ENCODE assay signal across 8 cellular contexts in the genomic region with DNA sequence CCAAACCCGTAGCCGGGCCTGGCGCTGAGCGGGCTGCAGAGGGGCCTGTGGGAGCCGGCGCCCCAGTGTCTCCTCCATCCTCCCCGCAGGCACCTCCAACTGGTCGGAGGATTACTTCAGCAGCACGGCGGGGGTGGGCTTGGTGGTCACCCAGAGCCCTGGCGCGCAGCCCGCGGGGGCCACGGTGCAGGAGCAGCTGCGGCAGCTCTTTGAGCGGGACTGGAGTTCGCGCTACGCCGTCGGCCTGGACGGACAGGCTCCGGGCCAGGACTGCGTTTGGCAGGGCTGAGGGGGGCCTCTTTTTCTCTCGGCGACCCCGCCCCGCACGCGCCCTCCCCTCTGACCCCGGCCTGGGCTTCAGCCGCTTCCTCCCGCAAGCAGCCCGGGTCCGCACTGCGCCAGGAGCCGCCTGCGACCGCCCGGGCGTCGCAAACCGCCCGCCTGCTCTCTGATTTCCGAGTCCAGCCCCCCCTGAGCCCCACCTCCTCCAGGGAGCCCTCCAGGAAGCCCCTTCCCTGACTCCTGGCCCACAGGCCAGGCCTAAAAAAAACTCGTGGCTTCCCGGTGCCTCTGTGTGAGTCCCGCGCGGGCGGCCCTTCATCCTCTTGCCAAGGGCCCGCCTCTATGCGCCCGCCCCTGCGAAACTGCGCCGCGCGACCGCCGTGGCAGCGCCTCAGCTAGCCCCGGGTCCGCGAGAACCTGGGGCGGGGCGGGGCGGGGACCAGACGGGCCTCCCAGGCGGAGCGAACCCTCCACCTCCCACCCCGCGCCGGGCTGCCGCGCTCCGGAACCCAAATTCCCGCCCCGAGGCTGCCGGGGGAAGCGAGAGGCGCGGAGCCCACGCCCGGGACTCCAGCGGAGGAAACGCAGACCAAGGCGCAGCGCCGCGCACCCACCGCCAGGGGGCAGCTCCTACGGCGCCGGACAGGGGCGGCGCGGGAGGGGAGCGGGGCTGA. TPM values are rescaled to one million over a fixed set of nuclear protein-coding genes. Genes with fewer than 3 reads are reported as not detected.
DNase-seq lines count a peak whose midpoint lies in the region; ATAC-seq, FAIRE-seq and TF ChIP-seq lines count a peak whose summit lies in the region.

No MANE protein-coding gene starts in this region.

- TF ChIP-seq EP300 in tibial nerve (IDR thresholded peaks at IDR 0.05): peak in 1 of 2 donors; percentile 57

- no peak for TF ChIP-seq POLR2A in tibial nerve (IDR thresholded peaks at IDR 0.05)

- no peaks in the 10 kb centered on the region for H4K20me1 ChIP-seq in Loucy (ENCODE audit: insufficient read depth, low read length, poor library complexity, severe bottlenecking)

- no peaks in the 10 kb centered on the region for H3K36me3 Mint-ChIP-seq in activated naive CD4-positive, alpha-beta T cell treated with anti-CD3 and anti-CD28 coated beads, Interleukin-2, amount 50 U/mL, for 72 hours

- H3K4me2 ChIP-seq in Loucy (ENCODE audit: low read depth, low read length, poor library complexity, severe bottlenecking): peak overlapping the region; percentile 70
- peak overlapping the region; percentile 60 for H3K4me2 ChIP-seq in trophoblast cell (ENCODE audit: low read length)

- peak; percentile 88 to 92 for ATAC-seq in activated naive CD4-positive, alpha-beta T cell treated with anti-CD3 and anti-CD28 coated beads, Interleukin-2, amount 50 U/mL, for 72 hours

- no peak overlapping the region for H3K27ac Mint-ChIP-seq in activated naive CD4-positive, alpha-beta T cell treated with anti-CD3 and anti-CD28 coated beads, Interleukin-2, amount 50 U/mL, for 72 hours

- no peaks in the 10 kb centered on the region for H3F3A ChIP-seq in Loucy (ENCODE audit: low read depth)

- H3K9ac ChIP-seq in Loucy (ENCODE audit: low read depth, low read length, poor library complexity, severe bottlenecking) (peak overlapping the region; percentile 70), trophoblast cell (ENCODE audit: low read length) (no peak overlapping the region)

- no peaks in the 10 kb centered on the region for H3K9me3 Mint-ChIP-seq in activated naive CD4-positive, alpha-beta T cell treated with anti-CD3 and anti-CD28 coated beads, Interleukin-2, amount 50 U/mL, for 72 hours

- H3K79me1 ChIP-seq in trophoblast cell (ENCODE audit: low read length): no peaks in the 10 kb centered on the region

- DNase-seq in 8988T (peak; percentile 99), GM18507 (ENCODE audit: extremely low spot score, insufficient read length, low read depth) (peak; percentile 86), SKM-1 treated with dmso at 0.1 percent for 144 hours (lab: John Stamatoyannopoulos, UW; ENCODE audit: unreplicated experiment) (peak; percentile 5), cardiac muscle cell (ENCODE audit: low read depth in 1 of 2, low spot score in 1 of 2) (peak; percentile 88 to 89), trophoblast cell (peak; percentile 55 to 86), tibial nerve (ENCODE audit: low spot score in 2 of 2) (peak; percentile 66 to 74)
- peak; percentile 77 to 95 for DNase-seq in activated naive CD4-positive, alpha-beta T cell treated with anti-CD3 and anti-CD28 coated beads, Interleukin-2, amount 50 U/mL, for 72 hours (ENCODE audit: low spot score in 2 of 2)

- H3K36me3 ChIP-seq in Loucy (ENCODE audit: insufficient read depth, low read length) (no peaks in the 10 kb centered on the region), cardiac muscle cell (no peaks in the 10 kb centered on the region), trophoblast cell (ENCODE audit: control insufficient read depth in 1 of 2, insufficient read depth in 2 of 2, low read length in 2 of 2) (no peaks in the 10 kb centered on the region), tibial nerve (no peaks in the 10 kb centered on the region)

- H4K12ac ChIP-seq in trophoblast cell (ENCODE audit: low read depth, low read length): peak overlapping the region; percentile 39

- H4K8ac ChIP-seq in trophoblast cell (ENCODE audit: low read depth, low read length): no peak overlapping the region

- no peak overlapping the region for H3K18ac ChIP-seq in trophoblast cell (ENCODE audit: low read length)

- no peak overlapping the region for H2BK120ac ChIP-seq in trophoblast cell (ENCODE audit: insufficient read depth, low read length, poor library complexity)

- peak overlapping the region; percentile 68 for H3K4me3 ChIP-seq in Loucy (ENCODE audit: low read length, poor library complexity, severe bottlenecking)
- peak overlapping the region; percentile 38 for H3K4me3 ChIP-seq in cardiac muscle cell
- H3K4me3 ChIP-seq in trophoblast cell (ENCODE audit: low read depth, low read length): peak overlapping the region; percentile 39
- peak overlapping the region; percentile 45 to 68 (median 62) for H3K4me3 ChIP-seq in tibial nerve

- FAIRE-seq in GM18507 (lab: Jason Lieb, UNC): peak; percentile 64

- H3K4me1 ChIP-seq in Loucy (ENCODE audit: insufficient read depth, low read length, poor library complexity, severe bottlenecking): no peaks in the 10 kb centered on the region
- peaks cover 22% of the 10 kb centered on the region for H3K4me1 ChIP-seq in cardiac muscle cell (ENCODE audit: low read depth)
- peaks cover 0 to 2% of the 10 kb centered on the region in 2 experiments for H3K4me1 ChIP-seq in trophoblast cell (ENCODE audit: control insufficient read depth in 1 of 2, insufficient read depth in 2 of 2, low read length in 2 of 2)
- peaks cover 0 to 28% (median 12%) of the 10 kb centered on the region in 4 donors for H3K4me1 ChIP-seq in tibial nerve

- no peak overlapping the region for H4K91ac ChIP-seq in trophoblast cell (ENCODE audit: low read depth, low read length)

- H3K9me2 ChIP-seq in Loucy (replicated peaks; ENCODE audit: low read depth, low read length): no peaks in the 10 kb centered on the region

- WGBS in trophoblast cell (ENCODE audit: extremely low coverage, insufficient coverage, insufficient read length): no CpG with 5 or more reads among the region's 100 CpGs
- WGBS in tibial nerve, 2 donors: 7 to 10% methylated on average over 9 to 48 of the region's 100 CpGs

- TF ChIP-seq CTCF in Loucy (conservative IDR thresholded peaks at IDR 0.05; ENCODE audit: low read length): peak; percentile 44
- TF ChIP-seq CTCF in cardiac muscle cell (IDR thresholded peaks at IDR 0.05; ENCODE audit: low read depth, low read length): peak; percentile 66
- peak; percentile 74 to 89 (median 84) for TF ChIP-seq CTCF in tibial nerve (IDR thresholded peaks at IDR 0.05)

- H3K9me3 ChIP-seq in Loucy (ENCODE audit: insufficient read depth, low read depth, low read length): no peaks in the 10 kb centered on the region
- no peaks in the 10 kb centered on the region for H3K9me3 ChIP-seq in cardiac muscle cell (ENCODE audit: low read depth)
- H3K9me3 ChIP-seq in trophoblast cell (ENCODE audit: insufficient read depth, low read depth, low read length): peaks cover 13% of the 10 kb centered on the region
- H3K9me3 ChIP-seq in tibial nerve: no peaks in the 10 kb centered on the region

- peak overlapping the region; percentile 92 for H2AFZ ChIP-seq in Loucy (ENCODE audit: low read length)
- peak overlapping the region; percentile 10 for H2AFZ ChIP-seq in trophoblast cell (ENCODE audit: insufficient read depth, low read length, poor library complexity)

- H3K14ac ChIP-seq in trophoblast cell (ENCODE audit: low read length): no peak overlapping the region

- no peak overlapping the region for H2BK12ac ChIP-seq in trophoblast cell (ENCODE audit: low read length)

- H3K79me2 ChIP-seq in Loucy (ENCODE audit: insufficient read depth, low read length) (no peaks in the 10 kb centered on the region), trophoblast cell (ENCODE audit: control insufficient read depth, insufficient read depth, low read length, poor library complexity) (no peaks in the 10 kb centered on the region)

- H3K4ac ChIP-seq in trophoblast cell (ENCODE audit: low read depth, low read length): no peak overlapping the region

- no peaks in the 10 kb centered on the region for H3K27me3 ChIP-seq in Loucy (ENCODE audit: insufficient read depth, low read length, poor library complexity, severe bottlenecking)
- peaks cover 73% of the 10 kb centered on the region for H3K27me3 ChIP-seq in cardiac muscle cell
- peaks cover 48% of the 10 kb centered on the region for H3K27me3 ChIP-seq in trophoblast cell (ENCODE audit: insufficient read depth, low read length)
- no peaks in the 10 kb centered on the region for H3K27me3 ChIP-seq in tibial nerve

- H2BK5ac ChIP-seq in trophoblast cell (ENCODE audit: low read depth, low read length, poor library complexity): no peak overlapping the region

- no peak overlapping the region for H3K23ac ChIP-seq in trophoblast cell (ENCODE audit: low read length)

- no peak overlapping the region for H2AK5ac ChIP-seq in trophoblast cell (ENCODE audit: low read length)

- H3K27ac ChIP-seq in cardiac muscle cell (no peak overlapping the region), trophoblast cell (ENCODE audit: low read depth, low read length) (no peak overlapping the region), tibial nerve (peak overlapping the region in 3 of 4 donors; percentile 21 to 68 (median 62))

RNA-seq across cellular contexts. Expression of gene PLD4, which starts 8.3 kb away (rescaled TPM):
- under 1 TPM in 1 of 2 donors, not detected in 1; 0.04 TPM for total RNA-seq in activated naive CD4-positive, alpha-beta T cell treated with anti-CD3 and anti-CD28 coated beads, Interleukin-2, amount 50 U/mL, for 72 hours
- 0.11 and 0.54 TPM in 2 replicates for total RNA-seq in cardiac muscle cell
- polyA plus RNA-seq in cardiac muscle cell: 0.07 and 1.7 TPM in 2 replicates
- polyA plus RNA-seq in trophoblast cell (2013): 0.04 and 0.08 TPM in 2 replicates
- total RNA-seq in tibial nerve: 1 to 10 TPM in 1 of 4 donors, not detected in 3; 2.4 TPM

RNA-seq across cellular contexts. Expression of gene AHNAK2, which starts 45.2 kb away (rescaled TPM):
- total RNA-seq in activated naive CD4-positive, alpha-beta T cell treated with anti-CD3 and anti-CD28 coated beads, Interleukin-2, amount 50 U/mL, for 72 hours: under 1 TPM; 0.02 to 0.10 TPM
- total RNA-seq in cardiac muscle cell (59.3 and 78.0 TPM in 2 replicates), tibial nerve (100 to 1,000 TPM in 3 of 4 donors, 10 to 100 TPM in 1; 31.2 to 152 (median 118) TPM)
- 17.8 and 18.8 TPM in 2 replicates for polyA plus RNA-seq in cardiac muscle cell
- 1.2 and 1.5 TPM in 2 replicates for polyA plus RNA-seq in trophoblast cell (2013)

RNA-seq across cellular contexts. Expression of gene CLBA1, which starts 52.6 kb away (rescaled TPM):
- total RNA-seq in activated naive CD4-positive, alpha-beta T cell treated with anti-CD3 and anti-CD28 coated beads, Interleukin-2, amount 50 U/mL, for 72 hours: under 1 TPM; 0.20 to 0.97 TPM
- 15.5 and 20.9 TPM in 2 replicates for total RNA-seq in cardiac muscle cell
- 13.4 and 20.4 TPM in 2 replicates for polyA plus RNA-seq in cardiac muscle cell
- polyA plus RNA-seq in trophoblast cell (2013): 2.2 and 2.6 TPM in 2 replicates
- 10 to 100 TPM; 10.1 to 21.0 (median 12.8) TPM for total RNA-seq in tibial nerve

Comparison
In these comparisons a context has a peak if more than half of its experiments do, and no peak if none do; other contexts are left out.
1. DNase-seq: peak in every context shown above with its lines; median percentile 99 in 8988T; 88 in cardiac muscle cell; 86 in GM18507; 86 in activated naive CD4-positive, alpha-beta T cell treated with anti-CD3 and anti-CD28 coated beads, Interleukin-2, amount 50 U/mL, for 72 hours; 70 in trophoblast cell; 70 in tibial nerve; 5 in SKM-1 treated with dmso at 0.1 percent for 144 hours.
2. H3K27ac ChIP-seq: peak in tibial nerve (3 of 4); none in cardiac muscle cell (single experiment) and trophoblast cell (single experiment).
3. RNA of gene AHNAK2, which starts 45.2 kb away (total RNA-seq): 31.2 to 152 TPM in tibial nerve and 59.3 to 78.0 TPM in cardiac muscle cell; 0.02 to 0.10 TPM in activated naive CD4-positive, alpha-beta T cell treated with anti-CD3 and anti-CD28 coated beads, Interleukin-2, amount 50 U/mL, for 72 hours; every median in the first group is over 10 times any median in the second.
4. Peak in every context shown above with its lines, with median percentiles within 50 percentile points of each other: H3K4me3 ChIP-seq and CTCF ChIP-seq.